Comparison of ENCODE assay signal across 11 cellular contexts in the genomic region with DNA sequence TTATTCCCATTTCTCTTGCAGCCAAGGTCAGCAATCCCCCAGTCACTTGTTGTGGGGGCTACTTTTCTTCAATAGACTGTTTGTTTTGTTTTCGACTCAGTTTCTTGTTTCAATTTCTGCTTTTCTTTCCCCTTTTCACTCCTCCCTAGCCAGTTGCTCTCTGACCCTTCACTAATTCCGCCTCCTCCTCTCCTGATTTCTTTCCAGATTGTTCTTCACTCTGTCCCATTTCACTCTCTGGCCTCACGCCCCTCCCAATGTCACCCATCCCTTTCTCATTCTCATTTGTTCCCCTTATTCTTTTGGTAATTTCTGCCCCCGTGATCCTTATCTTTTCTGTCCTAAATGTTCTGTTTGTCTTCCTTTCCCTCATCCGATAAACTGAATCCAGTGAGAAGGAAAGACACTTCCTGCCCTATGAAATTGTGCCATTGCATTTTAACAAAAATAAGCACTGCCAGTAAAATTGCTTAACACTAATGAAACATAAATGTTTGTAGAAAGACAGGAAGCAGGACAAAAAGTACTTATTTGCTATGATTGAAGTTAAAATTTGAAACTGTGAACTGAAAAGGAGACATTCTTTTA.
DNase-seq lines count a peak whose midpoint lies in the region; ATAC-seq and TF ChIP-seq lines count a peak whose summit lies in the region.
"Had no signal": no experiment of that assay in that cellular context is flagged by ENCODE, and none has a peak within 500 bp of the region (broad histone marks: within the 10 kb centered on the region; RNA-seq: fewer than 3 reads in every experiment).

No MANE protein-coding gene starts in this region.

- no peak for TF ChIP-seq POLR2A in transverse colon (IDR thresholded peaks at IDR 0.05)

- H3K4me1 Mint-ChIP-seq in naive B cell = peaks cover 30 to 54% (median 32%) of the 10 kb centered on the region in 3 donors

- peaks cover 0 to 31% (median 8%) of the 10 kb centered on the region in 4 donors for H3K4me1 ChIP-seq in transverse colon

- H3K4me3 Mint-ChIP-seq in naive B cell = peak overlapping the region in 7 of 8 donors; percentile 16 to 81 (median 67)

- peaks cover 0 to 1% (median 0%) of the 10 kb centered on the region in 7 donors for H3K9me3 Mint-ChIP-seq in naive B cell

- 30 to 34% (median 34%) methylated on average over 5 of the region's 5 CpGs for WGBS in adipose tissue, 3 donors
- 28 to 51% methylated on average over 4 to 5 of the region's 5 CpGs for WGBS in transverse colon (ENCODE audit: low coverage in 1 of 2), 2 donors

- ATAC-seq in naive B cell (ENCODE audit: low read depth in 2 of 2) = no peak
- no peak for ATAC-seq in GM18519 (IDR thresholded peaks at IDR 0.05; ENCODE audit: low FRiP score, unreplicated experiment)

- no peak for TF ChIP-seq CTCF in foreskin fibroblast (IDR thresholded peaks at IDR 0.05; ENCODE audit: low read depth, low read length)
- TF ChIP-seq CTCF in transverse colon (IDR thresholded peaks at IDR 0.05) = no peak

- no peak overlapping the region for H3K4me3 ChIP-seq in foreskin fibroblast (ENCODE audit: low read depth in 1 of 2, low read length in 2 of 2)
- H3K4me3 ChIP-seq in transverse colon = peak overlapping the region in 1 of 4 donors; percentile 20

- no peak for TF ChIP-seq EP300 in transverse colon (IDR thresholded peaks at IDR 0.05; ENCODE audit: low read depth)

- no peaks in the 10 kb centered on the region for H3K36me3 ChIP-seq in transverse colon

- H3K9me3 ChIP-seq in transverse colon = no peaks in the 10 kb centered on the region

- H3K36me3 Mint-ChIP-seq in naive B cell = no peaks in the 10 kb centered on the region

- H3K27ac ChIP-seq in adipose tissue (ENCODE audit: low read depth, low read length) = peak overlapping the region; percentile 43
- peak overlapping the region; percentile 54 to 73 (median 72) for H3K27ac ChIP-seq in transverse colon
- H3K27ac ChIP-seq: HL-60 had no signal

- in situ Hi-C loops in transverse colon (cut with MboI; ENCODE audit: low pct_ligation_motif_present in 1 of 4, low pct_unique_long_range_greater_than_20kb in 1 of 4, low sequenced_read_pairs in 3 of 4) (no loop called here), G401 (cut with HindIII; ENCODE audit: low sequenced_read_pairs) (no loop called here)

- no peaks in the 10 kb centered on the region for H3K27me3 ChIP-seq in transverse colon

- H3K27me3 Mint-ChIP-seq in naive B cell = no peaks in the 10 kb centered on the region

- H3K27ac Mint-ChIP-seq in naive B cell = peak overlapping the region; percentile 42 to 98 (median 90)

- DNase-seq in foreskin fibroblast (peak; percentile 4 to 11), naive B cell (no peak), transverse colon (no peak), G401 (ENCODE audit: low spot score) (no peak), NCI-H2196 (lab: John Stamatoyannopoulos, UW; ENCODE audit: unreplicated experiment) (no peak)
- DNase-seq: COR-L47; NCI-H526 treated with DMSO at 0.1 percent for 48 hours; stimulated activated naive CD4-positive, alpha-beta T cell had no signal

- intact Hi-C loops in transverse colon (cut with DNase I; ENCODE audit: low total_unique reads) = no loop called here

Comparison
In these comparisons a context has a peak if more than half of its experiments do, and no peak if none do; other contexts are left out.
1. DNase-seq: peak in foreskin fibroblast (2 of 2); none in naive B cell (single experiment), transverse colon (single experiment), G401 (single experiment) and NCI-H2196 (single experiment).